ENCODE assay signal across 22 cellular contexts in genomic region chr2:68605939-68606338, GRCh38. TPM values are rescaled to one million over a fixed set of nuclear protein-coding genes. Genes with fewer than 3 reads are reported as not detected.
A peak's percentile ranks its signal among the peaks of the same experiment; 100 is the strongest.
DNase-seq lines count a peak whose midpoint lies in the region; ATAC-seq, FAIRE-seq and TF ChIP-seq lines count a peak whose summit lies in the region.
"Had no signal": no experiment of that assay in that cellular context is flagged by ENCODE, and none has a peak within 500 bp of the region (broad histone marks: within the 10 kb centered on the region; RNA-seq: fewer than 3 reads in every experiment).

No MANE protein-coding gene starts in this region.

- H2AFZ ChIP-seq in PC-9 (no peak overlapping the region), K562 (ENCODE audit: low read depth, low read length) (peak overlapping the region; percentile 86)

- CTCF ChIA-PET in PC-9 (lab: Charles Lee) (no interaction called here), K562 (lab: Yijun Ruan, JAX; ENCODE audit: low intra/inter-chr PET ratio) (no interaction called here)

- peaks cover 0 to 3% of the 10 kb centered on the region in 2 donors for H3K9me3 Mint-ChIP-seq in natural killer cell
- H3K9me3 Mint-ChIP-seq in stimulated activated effector memory CD8-positive, alpha-beta T cell treated with anti-CD3 and anti-CD28 coated beads, Interleukin-12 subunit alpha, Interleukin-12 subunit beta, amount 100 ng/mL, for 72 hours = peaks cover 5% of the 10 kb centered on the region
- H3K9me3 Mint-ChIP-seq: HFFc6 had no signal

- in situ Hi-C loops in K562 (cut with MboI) = no loop called here

- no peak for TF ChIP-seq POLR2A in K562 (conservative IDR thresholded peaks at IDR 0.05)
- TF ChIP-seq POLR2A in GM12892 (IDR thresholded peaks at IDR 0.05; ENCODE audit: low read depth, low read length) = no peak

- H3K27me3 Mint-ChIP-seq in natural killer cell (ENCODE audit: low read depth in 2 of 2) = no peaks in the 10 kb centered on the region
- H3K27me3 Mint-ChIP-seq: CD4-positive, alpha-beta T cell had no signal

- WGBS in K562 (ENCODE audit: insufficient coverage, low coverage, missing lambda C conversion rate) = 5% methylated on average over 1 of the region's 1 CpG

- H3K9me1 ChIP-seq in K562 (ENCODE audit: control insufficient read depth, insufficient read depth, low read length) = no peaks in the 10 kb centered on the region

- peak overlapping the region in 1 of 2 experiments; percentile 28; a peak in 1 of 4 replicates for H3K9ac ChIP-seq in K562 (ENCODE audit: insufficient read depth in 1 of 2, low read depth in 2 of 2, low read length in 2 of 2)

- no peak for TF ChIP-seq CTCF in PC-9 (conservative IDR thresholded peaks at IDR 0.05)
- TF ChIP-seq CTCF in K562 (IDR thresholded peaks at IDR 0.05 in 2 of 3, conservative IDR thresholded peaks at IDR 0.05 in 1 of 3; ENCODE audit: insufficient read depth in 2 of 3, low read depth in 1 of 3, low read length in 3 of 3) = no peak
- no peak for TF ChIP-seq CTCF in natural killer cell (IDR thresholded peaks at IDR 0.05)

- H3K4me1 ChIP-seq in PC-9 (replicated peaks; ENCODE audit: insufficient read depth) (no peaks in the 10 kb centered on the region), K562 (replicated peaks in 1 of 2; ENCODE audit: control insufficient read depth in 2 of 2, insufficient read depth in 2 of 2, low read length in 2 of 2) (peaks cover 0 to 10% of the 10 kb centered on the region in 2 experiments; a peak in 2 of 5 replicates)
- H3K4me1 ChIP-seq: A549 had no signal

- no peaks in the 10 kb centered on the region for H3K27me3 ChIP-seq in PC-9 (ENCODE audit: insufficient read depth, low read depth)
- no peaks in the 10 kb centered on the region for H3K27me3 ChIP-seq in K562 (ENCODE audit: control insufficient read depth in 2 of 2, insufficient read depth in 2 of 2, low read length in 2 of 2)

- peaks cover 8% of the 10 kb centered on the region for H3K36me3 Mint-ChIP-seq in natural killer cell
- no peaks in the 10 kb centered on the region for H3K36me3 Mint-ChIP-seq in stimulated activated effector memory CD8-positive, alpha-beta T cell treated with anti-CD3 and anti-CD28 coated beads, Interleukin-12 subunit alpha, Interleukin-12 subunit beta, amount 100 ng/mL, for 72 hours

- intact Hi-C loops in PC-9 (cut with micrococcal nuclease; ENCODE audit: unreplicated experiment) (no loop called here), K562 (cut with micrococcal nuclease) (no loop called here), natural killer cell (cut with micrococcal nuclease) (loop anchor here (10.0 kb wide), 1 partner anchor 309 kb away; no protein-coding TSS in a partner anchor)

- DNase-seq in CMK (ENCODE audit: low read depth) (peak; percentile 87), PC-9 (no peak), K562 (ENCODE audit: extremely low read depth in 1 of 4, low spot score in 3 of 4) (peak in 1 of 4 experiments; percentile 46), natural killer cell (no peak), GM12892 (ENCODE audit: insufficient read length) (no peak), NCI-H1417 (lab: John Stamatoyannopoulos, UW) (no peak), amniotic stem cell (lab: John Stamatoyannopoulos, UW) (no peak)
- no peak for DNase-seq in stimulated activated effector memory CD8-positive, alpha-beta T cell treated with anti-CD3 and anti-CD28 coated beads, Interleukin-12 subunit alpha, Interleukin-12 subunit beta, amount 100 ng/mL, for 72 hours (ENCODE audit: low spot score in 2 of 2)
- DNase-seq: AML-193; CD4-positive, alpha-beta T cell; DMS153; DMS79; GDM1; GOT3; H7; HFFc6 had no signal

- FAIRE-seq in K562 (lab: Jason Lieb, UNC) (peak; percentile 76), GM12892 (lab: Jason Lieb, UNC) (no peak)
- FAIRE-seq: A549, HepG2 had no signal

- peak overlapping the region; percentile 74 to 81 for H3K27ac Mint-ChIP-seq in natural killer cell
- H3K27ac Mint-ChIP-seq in stimulated activated effector memory CD8-positive, alpha-beta T cell treated with anti-CD3 and anti-CD28 coated beads, Interleukin-12 subunit alpha, Interleukin-12 subunit beta, amount 100 ng/mL, for 72 hours = no peak overlapping the region
- H3K27ac Mint-ChIP-seq: CD4-positive, alpha-beta T cell; HFFc6 had no signal

- TF ChIP-seq RAD21 in K562 (CRISPR knock-in tag; conservative IDR thresholded peaks at IDR 0.05 in 1 of 2, IDR thresholded peaks at IDR 0.05 in 1 of 2) = no peak

- ATAC-seq in K562 (peak; percentile 68), natural killer cell (peak in 2 of 3 donors; percentile 64 to 82)
- ATAC-seq in stimulated activated effector memory CD8-positive, alpha-beta T cell treated with anti-CD3 and anti-CD28 coated beads, Interleukin-12 subunit alpha, Interleukin-12 subunit beta, amount 100 ng/mL, for 72 hours = no peak
- ATAC-seq: A549, HCT116, HepG2 had no signal

- H3K36me3 ChIP-seq in PC-9 (ENCODE audit: low read depth) = no peaks in the 10 kb centered on the region
- H3K36me3 ChIP-seq in K562 (ENCODE audit: control insufficient read depth, insufficient read depth, low read length) = no peaks in the 10 kb centered on the region

- H3K9me3 ChIP-seq in PC-9 (ENCODE audit: insufficient read depth, low read depth) (no peaks in the 10 kb centered on the region), K562 (replicated peaks; ENCODE audit: control insufficient read depth, insufficient read depth, low read depth, low read length) (no peaks in the 10 kb centered on the region)

- no peak for TF ChIP-seq EP300 in K562 (IDR thresholded peaks at IDR 0.05; ENCODE audit: low read length)

- H3K79me2 ChIP-seq in PC-9 (ENCODE audit: low read depth) = no peaks in the 10 kb centered on the region
- no peaks in the 10 kb centered on the region for H3K79me2 ChIP-seq in K562 (ENCODE audit: control insufficient read depth, insufficient read depth, low read length)

- peak overlapping the region; percentile 72 for H3K4me3 Mint-ChIP-seq in natural killer cell
- no peak overlapping the region for H3K4me3 Mint-ChIP-seq in stimulated activated effector memory CD8-positive, alpha-beta T cell treated with anti-CD3 and anti-CD28 coated beads, Interleukin-12 subunit alpha, Interleukin-12 subunit beta, amount 100 ng/mL, for 72 hours
- H3K4me3 Mint-ChIP-seq: CD4-positive, alpha-beta T cell; HFFc6 had no signal

- no peak overlapping the region for H3K4me3 ChIP-seq in PC-9
- H3K4me3 ChIP-seq in K562 = no peak overlapping the region
- H3K4me3 ChIP-seq: A549 had no signal

- BruUV-seq in PC-9 (replicated peaks; lab: Mats Ljungman, UMichigan) = no TSS peak
- BruUV-seq in K562 (replicated peaks; lab: Mats Ljungman, UMichigan) = no TSS peak

- H3K9me2 ChIP-seq in PC-9 (ENCODE audit: insufficient read depth) = no peaks in the 10 kb centered on the region; the same call in 1 of the 2 replicates

- H3K27ac ChIP-seq in PC-9 (no peak overlapping the region), K562 (ENCODE audit: extremely low read depth, low read depth, low read length) (peak overlapping the region; percentile 48; the same call in 2 of the 3 replicates)
- H3K27ac ChIP-seq: 22Rv1, A549, C4-2B had no signal

- peaks cover 33 to 34% of the 10 kb centered on the region in 2 donors for H3K4me1 Mint-ChIP-seq in natural killer cell
- H3K4me1 Mint-ChIP-seq in stimulated activated effector memory CD8-positive, alpha-beta T cell treated with anti-CD3 and anti-CD28 coated beads, Interleukin-12 subunit alpha, Interleukin-12 subunit beta, amount 100 ng/mL, for 72 hours = peaks cover 13% of the 10 kb centered on the region

- POLR2A ChIA-PET in PC-9 (lab: Charles Lee; ENCODE audit: unreplicated experiment) = interaction anchor here (0.6 kb wide), 1 partner anchor 1126 kb away, joined by 5 read pairs; no protein-coding TSS in a partner anchor
- POLR2A ChIA-PET in K562 (lab: Yijun Ruan, JAX) = no interaction called here

- no peaks in the 10 kb centered on the region for H4K20me1 ChIP-seq in PC-9 (ENCODE audit: insufficient read depth)
- no peaks in the 10 kb centered on the region for H4K20me1 ChIP-seq in K562 (replicated peaks; ENCODE audit: control insufficient read depth, insufficient read depth, low read length)

- no peaks in the 10 kb centered on the region for H3F3A ChIP-seq in PC-9 (ENCODE audit: insufficient read depth, low read depth)

- H3K4me2 ChIP-seq in PC-9 (peak overlapping the region; percentile 39; the same call in 1 of the 2 replicates), K562 (ENCODE audit: insufficient read depth, low read length) (peak overlapping the region; percentile 48)
- H3K4me2 ChIP-seq: A549 had no signal

TF ChIP-seq in K562, 482 proteins besides CTCF, POLR2A, EP300 and RAD21 (continues in another document):
- no peak for TF ChIP-seq PCBP1 (IDR thresholded peaks at IDR 0.05; ENCODE audit: low read depth, low read length, poor library complexity, severe bottlenecking)

RNA-seq across cellular contexts. Expression of gene PROKR1, which starts 37.4 kb away (rescaled TPM):
- total RNA-seq in PC-9 (2021) (not detected in 2 replicates), K562 (2014; rRNA removed) (0.05 and 0.08 TPM in 2 replicates), K562 (2014; rRNA removed; fragmentation: Illumina TruSeq; extraction: Trizol) (0.10 and 0.15 TPM in 2 replicates), K562 (2015; rRNA removed; fragmentation: Illumina TruSeq; extraction: Trizol) (0.08 and 0.11 TPM in 2 replicates), K562 (2021) (0.18 and 0.22 TPM in 2 replicates), natural killer cell (not detected)
- total RNA-seq in K562 (2011; cell fraction: chromatin; rRNA removed; ENCODE audit: low replicate concordance) = 0.09 and 0.21 TPM in 2 replicates
- 0.17 and 0.26 TPM in 2 replicates for total RNA-seq in K562 (2011; cell fraction: nucleolus; rRNA removed)
- total RNA-seq in K562 (2011; cell fraction: nucleoplasm; rRNA removed) = 0.15 and 0.23 TPM in 2 replicates
- polyA plus RNA-seq in K562 (2011; rRNA removed) (0.07 TPM in 1 of 2 replicates, not detected in the other), K562 (2014; fragmentation: Illumina TruSeq; extraction: Trizol) (0.06 and 0.16 TPM in 2 replicates), K562 (2014; fragmentation: Nextera tagmentation; extraction: Ambion mirVana) (under 1 TPM in 1 of 2 experiments, not detected in 1; 0.03 TPM), K562 (2014; rRNA removed) (0.01 TPM in 1 of 2 replicates, not detected in the other)
- polyA plus RNA-seq in K562 (2011; cell fraction: cytosol; rRNA removed) = not detected in 2 replicates
- 0.06 TPM in 1 of 2 replicates, not detected in the other for polyA plus RNA-seq in K562 (2011; cell fraction: nucleus; rRNA removed)
- polyA plus RNA-seq in K562 (2012) = 0.15 and 0.27 TPM in 2 replicates
- polyA minus RNA-seq in K562 (2011; rRNA and poly(A)+ RNA removed) = 0.14 TPM in 1 of 2 replicates, not detected in the other
- polyA minus RNA-seq in K562 (2011; cell fraction: cytosol; rRNA and poly(A)+ RNA removed) = not detected in 2 replicates
- not detected in 2 replicates for polyA minus RNA-seq in K562 (2011; cell fraction: nucleus; rRNA and poly(A)+ RNA removed)
- not detected for polyA plus RNA-seq in GM12892 (2012; ENCODE audit: missing spikeins)
- total RNA-seq: CD4-positive, alpha-beta T cell; HepG2; HFFc6 had no signal
- polyA plus RNA-seq: A549, BJ, HepG2 had no signal
